In the genomic region with DNA sequence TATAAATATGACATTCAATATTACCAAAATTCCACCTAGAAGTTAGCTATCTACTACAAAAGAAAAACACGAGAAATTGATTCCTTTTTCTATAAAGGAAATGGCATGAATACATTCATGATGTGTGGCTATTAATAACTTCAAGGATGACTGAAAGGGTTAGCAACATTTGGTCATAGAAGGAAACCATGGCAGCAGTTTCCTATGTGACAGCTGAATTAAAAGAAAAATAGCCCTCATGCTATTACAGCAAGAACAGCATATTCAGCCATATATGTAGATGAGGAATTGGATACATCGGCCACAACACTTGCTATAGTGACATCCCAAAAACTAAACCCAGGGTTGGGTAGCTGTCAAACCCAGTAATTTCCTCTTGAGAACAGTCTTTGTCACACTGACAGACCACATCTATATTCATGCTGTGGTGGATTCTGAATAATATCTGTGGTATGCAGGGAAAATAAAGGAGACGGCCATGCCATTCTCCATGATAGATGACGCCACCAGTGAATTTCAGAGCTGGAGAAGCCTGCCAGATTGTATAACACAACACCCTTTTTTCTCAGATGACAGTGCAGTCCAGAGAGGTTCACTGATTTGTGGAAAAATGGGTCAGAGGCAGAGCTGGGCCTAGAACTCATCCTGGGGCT, we compare ENCODE assay signal across 13 cellular contexts. TPM values are rescaled to one million over a fixed set of nuclear protein-coding genes. Genes with fewer than 3 reads are reported as not detected.
A peak's percentile ranks its signal among the peaks of the same experiment; 100 is the strongest.
DNase-seq lines count a peak whose midpoint lies in the region; ATAC-seq and TF ChIP-seq lines count a peak whose summit lies in the region.
"Had no signal": no experiment of that assay in that cellular context is flagged by ENCODE, and none has a peak within 500 bp of the region (broad histone marks: within the 10 kb centered on the region; RNA-seq: fewer than 3 reads in every experiment).

No MANE protein-coding gene starts in this region.

- POLR2A ChIA-PET in CD8-positive, alpha-beta T cell (lab: Charles Lee), result interaction anchor here (0.6 to 0.9 kb wide), 2 partner anchors 37 to 318 kb away, joined by 3 to 4 read pairs; no protein-coding TSS in a partner anchor

- H3K9me3 ChIP-seq in SJCRH30 (replicated peaks) (no peaks in the 10 kb centered on the region), osteoblast (ENCODE audit: low read depth, low read length) (no peaks in the 10 kb centered on the region), left ventricle myocardium inferior (replicated peaks) (no peaks in the 10 kb centered on the region)
- H3K9me3 ChIP-seq in CD8-positive, alpha-beta T cell (ENCODE audit: low read length), result no peaks in the 10 kb centered on the region
- H3K9me3 ChIP-seq: tibial artery had no signal

- H3K79me2 ChIP-seq in osteoblast (ENCODE audit: insufficient read depth, low read length), result no peaks in the 10 kb centered on the region

- H3K36me3 Mint-ChIP-seq in CD8-positive, alpha-beta T cell, result no peaks in the 10 kb centered on the region

- no peaks in the 10 kb centered on the region for H3K27me3 Mint-ChIP-seq in CD8-positive, alpha-beta T cell (ENCODE audit: low read depth)
- H3K27me3 Mint-ChIP-seq: activated naive CD8-positive, alpha-beta T cell treated with anti-CD3 and anti-CD28 coated beads, Interleukin-2, amount 10 ng/mL, durations not matched to agents 7 days and 5 days; progenitor cell of endocrine pancreas had no signal

- TF ChIP-seq CTCF in osteoblast (IDR thresholded peaks at IDR 0.05; ENCODE audit: extremely low read depth, low read depth, low read length) (no peak), left ventricle myocardium inferior (IDR thresholded peaks at IDR 0.05; ENCODE audit: borderline replicate concordance) (no peak)
- no peak for TF ChIP-seq CTCF in CD8-positive, alpha-beta T cell (IDR thresholded peaks at IDR 0.05)

- intact Hi-C loops in CD8-positive, alpha-beta T cell (cut with DNase I, micrococcal nuclease), result no loop called here
- intact Hi-C loops in left ventricle myocardium inferior (cut with micrococcal nuclease), result no loop called here

- H3K4me1 ChIP-seq in SJCRH30, result no peaks in the 10 kb centered on the region
- H3K4me1 ChIP-seq in osteoblast (ENCODE audit: insufficient read depth, low read length), result peaks cover 24% of the 10 kb centered on the region
- no peaks in the 10 kb centered on the region for H3K4me1 ChIP-seq in CD8-positive, alpha-beta T cell (ENCODE audit: insufficient read depth, low read length)
- no peaks in the 10 kb centered on the region for H3K4me1 ChIP-seq in left ventricle myocardium inferior
- H3K4me1 ChIP-seq: tibial artery had no signal

- no peak overlapping the region for H3K27ac Mint-ChIP-seq in CD8-positive, alpha-beta T cell
- H3K27ac Mint-ChIP-seq: activated naive CD8-positive, alpha-beta T cell treated with anti-CD3 and anti-CD28 coated beads, Interleukin-2, amount 10 ng/mL, durations not matched to agents 7 days and 5 days; progenitor cell of endocrine pancreas had no signal

- H2AFZ ChIP-seq in osteoblast (ENCODE audit: low read length), result peak overlapping the region; percentile 76

- CTCF ChIA-PET in CD8-positive, alpha-beta T cell (lab: Charles Lee), result interaction anchor here (0.8 to 3.0 kb wide), 4 partner anchors 17 to 895 kb away, joined by 4 to 14 read pairs (median 4); no protein-coding TSS in a partner anchor

- H3K27ac ChIP-seq in SJCRH30, result peak overlapping the region; percentile 25
- H3K27ac ChIP-seq in osteoblast (ENCODE audit: low read depth, low read length), result peak overlapping the region; percentile 97
- no peak overlapping the region for H3K27ac ChIP-seq in CD8-positive, alpha-beta T cell (ENCODE audit: low read depth, low read length)
- H3K27ac ChIP-seq in left ventricle myocardium inferior (replicated peaks), result no peak overlapping the region
- H3K27ac ChIP-seq: tibial artery had no signal

- H3K4me3 Mint-ChIP-seq in CD8-positive, alpha-beta T cell, result no peak overlapping the region
- H3K4me3 Mint-ChIP-seq: activated naive CD8-positive, alpha-beta T cell treated with anti-CD3 and anti-CD28 coated beads, Interleukin-2, amount 10 ng/mL, durations not matched to agents 7 days and 5 days had no signal

- no peaks in the 10 kb centered on the region for H3K27me3 ChIP-seq in SJCRH30
- no peaks in the 10 kb centered on the region for H3K27me3 ChIP-seq in osteoblast (ENCODE audit: insufficient read depth, low read length)
- H3K27me3 ChIP-seq in CD8-positive, alpha-beta T cell (ENCODE audit: insufficient read depth, low read length), result no peaks in the 10 kb centered on the region
- no peaks in the 10 kb centered on the region for H3K27me3 ChIP-seq in left ventricle myocardium inferior (ENCODE audit: low read depth)
- H3K27me3 ChIP-seq: tibial artery had no signal

- peak; percentile 96 for DNase-seq in EH (ENCODE audit: low read depth)
- DNase-seq in SJCRH30, result peak in 1 of 2 experiments; percentile 6
- peak; percentile 85 for DNase-seq in osteoblast (ENCODE audit: insufficient read length, low spot score, missing footprints)
- DNase-seq in DMS53 (lab: John Stamatoyannopoulos, UW), result no peak
- no peak for DNase-seq in CD8-positive, alpha-beta T cell
- DNase-seq in left ventricle myocardium inferior, result no peak
- DNase-seq in AML-193 (lab: John Stamatoyannopoulos, UW), result no peak
- DNase-seq: activated naive CD8-positive, alpha-beta T cell treated with anti-CD3 and anti-CD28 coated beads, Interleukin-2, amount 10 ng/mL, durations not matched to agents 7 days and 5 days; NCI-H1105 treated with DMSO at 0.1 percent for 48 hours; tibial artery had no signal

- no peaks in the 10 kb centered on the region for H3K4me1 Mint-ChIP-seq in CD8-positive, alpha-beta T cell (ENCODE audit: low read depth)
- H3K4me1 Mint-ChIP-seq: activated naive CD8-positive, alpha-beta T cell treated with anti-CD3 and anti-CD28 coated beads, Interleukin-2, amount 10 ng/mL, durations not matched to agents 7 days and 5 days had no signal

- H3K36me3 ChIP-seq in SJCRH30 (no peaks in the 10 kb centered on the region), osteoblast (ENCODE audit: insufficient read depth, low read length) (no peaks in the 10 kb centered on the region), left ventricle myocardium inferior (no peaks in the 10 kb centered on the region)
- H3K36me3 ChIP-seq in CD8-positive, alpha-beta T cell (ENCODE audit: insufficient read depth, low read length), result no peaks in the 10 kb centered on the region
- H3K36me3 ChIP-seq: tibial artery had no signal

- H3K4me2 ChIP-seq in osteoblast (ENCODE audit: insufficient read depth, low read length), result peak overlapping the region; percentile 46

- no peaks in the 10 kb centered on the region for H4K20me1 ChIP-seq in osteoblast (ENCODE audit: insufficient read depth, low read length)

- ATAC-seq in esophagus mucosa, result peak; percentile 10
- ATAC-seq in CD8-positive, alpha-beta T cell, result no peak
- ATAC-seq: left lobe of liver had no signal

- no peaks in the 10 kb centered on the region for H3K9me3 Mint-ChIP-seq in CD8-positive, alpha-beta T cell
- H3K9me3 Mint-ChIP-seq: activated naive CD8-positive, alpha-beta T cell treated with anti-CD3 and anti-CD28 coated beads, Interleukin-2, amount 10 ng/mL, durations not matched to agents 7 days and 5 days had no signal

- H3K4me3 ChIP-seq in SJCRH30 (no peak overlapping the region), osteoblast (ENCODE audit: insufficient read depth, low read length) (no peak overlapping the region), left ventricle myocardium inferior (no peak overlapping the region)
- H3K4me3 ChIP-seq in CD8-positive, alpha-beta T cell (ENCODE audit: low read depth, low read length), result no peak overlapping the region
- H3K4me3 ChIP-seq: tibial artery had no signal

RNA-seq across cellular contexts. Expression of a gene that starts 32.5 kb away (rescaled TPM):
- 14.8 and 15.3 TPM in 2 replicates for total RNA-seq in SJCRH30 (2014; rRNA removed; shearing (Covaris generic))
- 9.0 TPM for total RNA-seq in esophagus mucosa
- total RNA-seq in osteoblast, result 6.9 and 8.0 TPM in 2 replicates
- total RNA-seq in CD8-positive, alpha-beta T cell, result 1 to 10 TPM in 1 of 2 experiments, under 1 TPM in 1; 0.76 to 1.1 TPM
- total RNA-seq in left ventricle myocardium inferior, result 2.2 TPM

RNA-seq across cellular contexts. Expression of a gene that starts 33.7 kb away (rescaled TPM):
- 54.0 and 58.5 TPM in 2 replicates for total RNA-seq in SJCRH30 (2014; rRNA removed; shearing (Covaris generic))
- total RNA-seq in esophagus mucosa (18.6 TPM), osteoblast (11.2 and 16.2 TPM in 2 replicates), left ventricle myocardium inferior (3.4 TPM)
- 10 to 100 TPM; 51.0 to 52.8 TPM for total RNA-seq in CD8-positive, alpha-beta T cell

Comparison
In these comparisons a context has a peak if more than half of its experiments do, and no peak if none do; other contexts are left out.
1. DNase-seq: peak in EH (single experiment) and osteoblast (single experiment); none in DMS53 (single experiment), CD8-positive, alpha-beta T cell (0 of 7), left ventricle myocardium inferior (single experiment) and AML-193 (0 of 2).
2. H3K27ac ChIP-seq: peak in SJCRH30 (single experiment) and osteoblast (single experiment); none in CD8-positive, alpha-beta T cell (single experiment) and left ventricle myocardium inferior (single experiment).